ENCODE assay signal across 8 cellular contexts in the genomic region with DNA sequence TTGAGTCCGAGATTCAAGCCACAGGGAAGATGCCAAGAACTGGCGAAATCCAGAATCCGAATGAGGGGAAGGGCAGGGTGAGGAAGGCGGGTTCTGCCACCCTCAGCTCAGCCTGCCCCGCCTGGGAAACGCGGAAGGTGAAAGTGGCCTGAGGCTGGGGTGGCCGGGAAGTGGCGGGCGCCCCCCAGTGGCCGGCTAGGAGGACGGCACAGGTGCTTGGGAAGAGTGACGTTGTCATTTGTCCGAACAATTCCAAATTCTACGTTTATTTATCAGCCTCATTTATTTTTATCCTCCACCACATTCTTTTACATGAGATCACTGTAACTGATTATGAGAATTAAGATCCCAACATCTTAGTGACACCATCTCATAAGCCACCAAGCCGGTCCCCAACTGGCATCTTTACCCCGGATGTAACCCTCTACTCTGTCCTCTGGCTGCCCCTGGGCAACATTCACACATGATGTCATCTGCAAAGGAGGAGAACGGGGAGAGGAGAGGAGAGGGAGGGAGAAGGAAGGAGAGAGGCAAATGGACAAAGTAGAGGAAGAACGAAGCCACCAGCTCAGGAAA. TPM values are rescaled to one million over a fixed set of nuclear protein-coding genes. Genes with fewer than 3 reads are reported as not detected.
DNase-seq lines count a peak whose midpoint lies in the region; ATAC-seq and TF ChIP-seq lines count a peak whose summit lies in the region.

No MANE protein-coding gene starts in this region.

- no peaks in the 10 kb centered on the region for H3K36me3 ChIP-seq in upper lobe of right lung

- intact Hi-C loops in upper lobe of right lung (cut with DNase I), result no loop called here

- no peaks in the 10 kb centered on the region for H3K4me1 ChIP-seq in upper lobe of right lung

- CTCF ChIA-PET in HEK293T (lab: Yijun Ruan, JAX), result interaction anchor here (0.7 to 4.5 kb wide), 16 partner anchors 8 to 92 kb away, joined by 3 to 46 read pairs (median 4); no protein-coding TSS in a partner anchor

- ATAC-seq in upper lobe of right lung, result peak; percentile 91

- H3K27me3 ChIP-seq in upper lobe of right lung, result peaks cover 64% of the 10 kb centered on the region

- H3K27ac ChIP-seq in upper lobe of right lung, result no peak overlapping the region

- POLR2A ChIA-PET in HEK293T (lab: Yijun Ruan, JAX), result interaction anchor here (0.8 to 2.6 kb wide), 2 partner anchors 15 to 26 kb away, joined by 3 to 15 read pairs; no protein-coding TSS in a partner anchor

- H3K4me3 ChIP-seq in fibroblast of mammary gland (ENCODE audit: control insufficient read depth, low read depth, low read length) (no peak overlapping the region), upper lobe of right lung (no peak overlapping the region)

- TF ChIP-seq CTCF in fibroblast of mammary gland (conservative IDR thresholded peaks at IDR 0.05; ENCODE audit: control insufficient read depth, insufficient read depth, low read depth, low read length) (peak; percentile 84), upper lobe of right lung (IDR thresholded peaks at IDR 0.05) (peak; percentile 95)

- H3K9me3 ChIP-seq in upper lobe of right lung, result no peaks in the 10 kb centered on the region

- DNase-seq in CD1c-positive myeloid dendritic cell (ENCODE audit: extremely low spot score), result peak; percentile 76
- peak; percentile 73 for DNase-seq in HEK293T (ENCODE audit: extremely low spot score)
- peak; percentile 77 for DNase-seq in OCI-M1 (lab: John Stamatoyannopoulos, UW)
- DNase-seq in activated T-helper 1 cell treated with Interleukin-2 at 50 U/mL for 16 hours (ENCODE audit: low read depth), result peak; percentile 46
- DNase-seq in fibroblast of mammary gland (ENCODE audit: low read depth), result peak; percentile 44
- DNase-seq in nucleus accumbens (lab: John Stamatoyannopoulos, UW), result peak in 43 of 56 donors; percentile 10 to 76 (median 32)
- peak; percentile 87 for DNase-seq in upper lobe of right lung
- DNase-seq in DMS79 (lab: John Stamatoyannopoulos, UW), result no peak

TF ChIP-seq in HEK293T, 16 proteins besides CTCF, POLR2A, EP300 and RAD21:
- TF ChIP-seq, protein P1, sequence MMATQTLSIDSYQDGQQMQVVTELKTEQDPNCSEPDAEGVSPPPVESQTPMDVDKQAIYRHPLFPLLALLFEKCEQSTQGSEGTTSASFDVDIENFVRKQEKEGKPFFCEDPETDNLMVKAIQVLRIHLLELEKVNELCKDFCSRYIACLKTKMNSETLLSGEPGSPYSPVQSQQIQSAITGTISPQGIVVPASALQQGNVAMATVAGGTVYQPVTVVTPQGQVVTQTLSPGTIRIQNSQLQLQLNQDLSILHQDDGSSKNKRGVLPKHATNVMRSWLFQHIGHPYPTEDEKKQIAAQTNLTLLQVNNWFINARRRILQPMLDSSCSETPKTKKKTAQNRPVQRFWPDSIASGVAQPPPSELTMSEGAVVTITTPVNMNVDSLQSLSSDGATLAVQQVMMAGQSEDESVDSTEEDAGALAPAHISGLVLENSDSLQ (IDR thresholded peaks at IDR 0.05), result no peak
- no peak for TF ChIP-seq SP1 (IDR thresholded peaks at IDR 0.05)
- no peak for TF ChIP-seq LEF1 (IDR thresholded peaks at IDR 0.05; ENCODE audit: borderline replicate concordance)
- TF ChIP-seq ARNT (IDR thresholded peaks at IDR 0.05), result no peak
- no peak for TF ChIP-seq CTBP1 (IDR thresholded peaks at IDR 0.05; ENCODE audit: borderline replicate concordance)
- no peak for TF ChIP-seq ZNF384 (IDR thresholded peaks at IDR 0.05)

RNA-seq across cellular contexts. Expression of gene SRCIN1, which starts 21.3 kb away (rescaled TPM):
- total RNA-seq in upper lobe of right lung, result 2.1 TPM
